In genomic region chr17:17886747-17887146, GRCh38 we compare ENCODE assay signal across 26 cellular contexts. TPM values are rescaled to one million over a fixed set of nuclear protein-coding genes. Genes with fewer than 3 reads are reported as not detected.
A peak's percentile ranks its signal among the peaks of the same experiment; 100 is the strongest.
DNase-seq lines count a peak whose midpoint lies in the region; ATAC-seq and TF ChIP-seq lines count a peak whose summit lies in the region.
"Had no signal": no experiment of that assay in that cellular context is flagged by ENCODE, and none has a peak within 500 bp of the region (broad histone marks: within the 10 kb centered on the region; RNA-seq: fewer than 3 reads in every experiment).

No MANE protein-coding gene starts in this region.

- H3K4me2 ChIP-seq in neural cell (ENCODE audit: low read length) (no peak overlapping the region), SK-N-SH (no peak overlapping the region)
- H3K4me2 ChIP-seq: A549, hepatocyte, PC-9, smooth muscle cell had no signal

- H3K27me3 Mint-ChIP-seq in glutamatergic neuron (ENCODE audit: unreplicated experiment): peaks cover 8% of the 10 kb centered on the region
- H3K27me3 Mint-ChIP-seq: activated naive CD8-positive, alpha-beta T cell; activated T-helper 17 cell treated with anti-CD3 and anti-CD28 coated beads, Interleukin-2, amount 50 U/mL, for 72 hours; B cell had no signal

- H3K9me3 ChIP-seq in right atrium auricular region (no peaks in the 10 kb centered on the region), neural cell (ENCODE audit: low read length) (no peaks in the 10 kb centered on the region), SK-N-SH (no peaks in the 10 kb centered on the region)
- H3K9me3 ChIP-seq: A549, prostate gland had no signal

- TF ChIP-seq EP300 in neural cell (conservative IDR thresholded peaks at IDR 0.05; ENCODE audit: poor library complexity, severe bottlenecking) (no peak), SK-N-SH (IDR thresholded peaks at IDR 0.05; ENCODE audit: borderline replicate concordance in 1 of 2, low read depth in 1 of 2, low read length in 1 of 2) (no peak)

- H3K4me1 Mint-ChIP-seq in glutamatergic neuron (ENCODE audit: low read depth, unreplicated experiment): peaks cover 52% of the 10 kb centered on the region
- H3K4me1 Mint-ChIP-seq: activated T-helper 17 cell treated with anti-CD3 and anti-CD28 coated beads, Interleukin-2, amount 50 U/mL, for 72 hours had no signal

- H3K4me1 ChIP-seq in right atrium auricular region (peaks cover 0 to 28% of the 10 kb centered on the region in 2 donors), SK-N-SH (ENCODE audit: control insufficient read depth in 1 of 2, insufficient read depth in 2 of 2, low read depth in 1 of 2, low read length in 1 of 2) (peaks cover 0 to 31% of the 10 kb centered on the region in 2 experiments; a peak in 1 of 4 replicates)
- H3K4me1 ChIP-seq: A549 had no signal

- no peaks in the 10 kb centered on the region for H3K36me3 Mint-ChIP-seq in glutamatergic neuron (ENCODE audit: unreplicated experiment)

- DNase-seq in Right ventricle myocardium superior: no peak
- no peak for DNase-seq in right atrium auricular region (ENCODE audit: low spot score)
- no peak for DNase-seq in glutamatergic neuron
- DNase-seq in SK-N-SH: no peak
- DNase-seq in NCI-H1930 (lab: John Stamatoyannopoulos, UW): no peak
- no peak for DNase-seq in GOT3 (lab: John Stamatoyannopoulos, UW)
- DNase-seq: activated CD4-positive, alpha-beta T cell treated with anti-CD3 and anti-CD28 coated beads, Interleukin-2, amount 50 U/mL, for 48 hours; activated CD8-positive, alpha-beta memory T cell treated with anti-CD3 and anti-CD28 coated beads, Interleukin-2, amount 50 U/mL, for 4 hours; central memory CD4-positive, alpha-beta T cell; COR-L47; NCI-H1048; NCI-H2029; NCI-H345; NK-92 treated with Interleukin-12 subunit alpha and Interleukin-12 subunit beta, amount 100 ng/mL, for 24 hours; PC-9; stimulated activated CD4-positive, alpha-beta T cell treated with anti-CD3 and anti-CD28 coated beads, Interleukin-2, amount 100 ng/mL, for 24 hours had no signal

- no peaks in the 10 kb centered on the region for H3F3A ChIP-seq in neural cell (ENCODE audit: insufficient read depth, low read length, poor library complexity, severe bottlenecking)
- no peaks in the 10 kb centered on the region for H3F3A ChIP-seq in SK-N-SH (replicated peaks; ENCODE audit: insufficient read depth)

- H4K20me1 ChIP-seq in neural cell (ENCODE audit: insufficient read depth): no peaks in the 10 kb centered on the region
- H4K20me1 ChIP-seq in SK-N-SH (ENCODE audit: insufficient read depth): no peaks in the 10 kb centered on the region

- no peak overlapping the region for H3K4me3 ChIP-seq in right atrium auricular region
- H3K4me3 ChIP-seq in neural cell (ENCODE audit: low read length): no peak overlapping the region
- H3K4me3 ChIP-seq in SK-N-SH (ENCODE audit: low read depth in 2 of 2, low read length in 1 of 2): no peak overlapping the region
- H3K4me3 ChIP-seq: A549, hepatocyte, PC-9, prostate gland, smooth muscle cell had no signal

- POLR2A ChIA-PET in SK-N-SH (lab: Yijun Ruan, JAX): no interaction called here

- peak; percentile 47 for ATAC-seq in Right ventricle myocardium superior (ENCODE audit: poor library complexity)
- no peak for ATAC-seq in GM21619 (IDR thresholded peaks at IDR 0.05; ENCODE audit: unreplicated experiment)
- ATAC-seq: A549; activated T-helper 17 cell treated with anti-CD3 and anti-CD28 coated beads, Interleukin-2, amount 50 U/mL, for 72 hours had no signal

- no peak overlapping the region for H3K9ac ChIP-seq in neural cell (ENCODE audit: low read length)
- H3K9ac ChIP-seq in SK-N-SH: no peak overlapping the region

- TF ChIP-seq CTCF in right atrium auricular region (IDR thresholded peaks at IDR 0.05) (no peak), glutamatergic neuron (IDR thresholded peaks at IDR 0.05; ENCODE audit: partially characterized antibody, unreplicated experiment) (no peak), neural cell (IDR thresholded peaks at IDR 0.05; ENCODE audit: poor library complexity, severe bottlenecking) (no peak), SK-N-SH (IDR thresholded peaks at IDR 0.05) (no peak)

- WGBS in SK-N-SH (ENCODE audit: low lambda C conversion rate): 81% methylated on average over 2 of the region's 4 CpGs

- H3K27ac Mint-ChIP-seq in glutamatergic neuron (ENCODE audit: unreplicated experiment): peak overlapping the region; percentile 72
- H3K27ac Mint-ChIP-seq: activated naive CD8-positive, alpha-beta T cell; activated T-helper 17 cell treated with anti-CD3 and anti-CD28 coated beads, Interleukin-2, amount 50 U/mL, for 72 hours; B cell had no signal

- H3K9me2 ChIP-seq in neural cell (ENCODE audit: insufficient read depth, low read length) (no peaks in the 10 kb centered on the region), SK-N-SH (no peaks in the 10 kb centered on the region)

- H3K36me3 ChIP-seq in right atrium auricular region (peaks cover 31% of the 10 kb centered on the region), neural cell (ENCODE audit: insufficient read depth, low read length) (no peaks in the 10 kb centered on the region), SK-N-SH (replicated peaks in 1 of 2; ENCODE audit: control insufficient read depth in 1 of 2, insufficient read depth in 2 of 2, low read length in 1 of 2) (peaks cover 16 to 58% of the 10 kb centered on the region in 2 experiments)

- no peak overlapping the region for H3K4me3 Mint-ChIP-seq in glutamatergic neuron (ENCODE audit: unreplicated experiment)
- H3K4me3 Mint-ChIP-seq: activated naive CD8-positive, alpha-beta T cell; activated T-helper 17 cell treated with anti-CD3 and anti-CD28 coated beads, Interleukin-2, amount 50 U/mL, for 72 hours; B cell had no signal

- intact Hi-C loops in Right ventricle myocardium superior (cut with DNase I): no loop called here

- H3K27me3 ChIP-seq in right atrium auricular region (no peaks in the 10 kb centered on the region), neural cell (ENCODE audit: insufficient read depth, low read depth, low read length) (no peaks in the 10 kb centered on the region), SK-N-SH (ENCODE audit: insufficient read depth) (no peaks in the 10 kb centered on the region)
- H3K27me3 ChIP-seq: hepatocyte had no signal

- H2AFZ ChIP-seq in neural cell (ENCODE audit: low read depth, low read length) (no peak overlapping the region), SK-N-SH (ENCODE audit: low read depth) (no peak overlapping the region)
- H2AFZ ChIP-seq: hepatocyte, PC-9 had no signal

- no peak overlapping the region for H3K27ac ChIP-seq in right atrium auricular region
- no peak overlapping the region for H3K27ac ChIP-seq in neural cell (ENCODE audit: low read length)
- no peak overlapping the region for H3K27ac ChIP-seq in SK-N-SH (ENCODE audit: low read depth in 2 of 2, low read length in 1 of 2)
- H3K27ac ChIP-seq: A549, hepatocyte, HL-60, PC-9 had no signal

- peaks cover 15% of the 10 kb centered on the region for H3K9me3 Mint-ChIP-seq in glutamatergic neuron (ENCODE audit: unreplicated experiment)
- H3K9me3 Mint-ChIP-seq: activated T-helper 17 cell treated with anti-CD3 and anti-CD28 coated beads, Interleukin-2, amount 50 U/mL, for 72 hours had no signal

- H3K79me2 ChIP-seq in neural cell (replicated peaks; ENCODE audit: insufficient read depth, low read length): no peaks in the 10 kb centered on the region
- H3K79me2 ChIP-seq in SK-N-SH (ENCODE audit: insufficient read depth): no peaks in the 10 kb centered on the region
- H3K79me2 ChIP-seq: hepatocyte had no signal

- CTCF ChIA-PET in SK-N-SH (lab: Yijun Ruan, JAX): interaction anchor here (1.0 to 10.4 kb wide), 2 partner anchors 27 to 33 kb away, joined by 4 to 158 read pairs; no protein-coding TSS in a partner anchor

- TF ChIP-seq RAD21 in neural cell (conservative IDR thresholded peaks at IDR 0.05): no peak
- no peak for TF ChIP-seq RAD21 in SK-N-SH (IDR thresholded peaks at IDR 0.05; ENCODE audit: low read length)

TF ChIP-seq in neural cell, 6 proteins besides CTCF, POLR2A, EP300 and RAD21 (continues in another document):
- TF ChIP-seq POLR2AphosphoS5 (IDR thresholded peaks at IDR 0.05): no peak

TF ChIP-seq in SK-N-SH, 30 proteins besides CTCF, POLR2A, EP300 and RAD21:
- TF ChIP-seq MXI1 (IDR thresholded peaks at IDR 0.05; ENCODE audit: low read depth, low read length) (no peak), ELF1 (IDR thresholded peaks at IDR 0.05) (no peak), RXRA (IDR thresholded peaks at IDR 0.05; ENCODE audit: borderline replicate concordance, low read depth) (no peak), FOXM1 (IDR thresholded peaks at IDR 0.05; ENCODE audit: low read depth) (no peak), MEF2A (IDR thresholded peaks at IDR 0.05; ENCODE audit: borderline replicate concordance, low read depth) (no peak), POLR2AphosphoS5 (IDR thresholded peaks at IDR 0.05; ENCODE audit: low read depth, low read length) (no peak), FOSL2 (IDR thresholded peaks at IDR 0.05; ENCODE audit: borderline replicate concordance, low read depth) (no peak), USF1 (IDR thresholded peaks at IDR 0.05; ENCODE audit: borderline replicate concordance, low read depth) (no peak)

RNA-seq across cellular contexts. Expression of gene SREBF1, which starts 50.0 kb away (rescaled TPM):
- total RNA-seq in Right ventricle myocardium superior (14.7 TPM), right atrium auricular region (10 to 100 TPM; 17.0 to 29.8 TPM), glutamatergic neuron (ENCODE audit: unreplicated experiment) (365 TPM)
- polyA plus RNA-seq in neural cell (22.5 and 25.9 TPM in 2 replicates), SK-N-SH (2012; rRNA removed) (15.9 and 20.4 TPM in 2 replicates)
- 11.7 and 20.0 TPM in 2 replicates for polyA minus RNA-seq in neural cell
- polyA plus RNA-seq in SK-N-SH (2012; cell fraction: cytosol; rRNA removed): 5.3 and 8.6 TPM in 2 replicates
- polyA plus RNA-seq in SK-N-SH (2012; cell fraction: nucleus; rRNA removed): 92.2 and 140 TPM in 2 replicates

Comparison
In these comparisons a context has a peak if more than half of its experiments do, and no peak if none do; other contexts are left out.
1. RNA of gene SREBF1, which starts 50.0 kb away (total RNA-seq): 365 TPM in glutamatergic neuron (single experiment); 17.0 to 29.8 TPM in right atrium auricular region and 14.7 TPM in Right ventricle myocardium superior (single experiment); every median in the first group is over 10 times any median in the second.